25 cellular contexts compared by ENCODE assay signal in genomic region chr11:87022738-87023137, GRCh38.
"Had no signal": no experiment of that assay in that cellular context is flagged by ENCODE, and none has a peak within 500 bp of the region (broad histone marks: within the 10 kb centered on the region; RNA-seq: fewer than 3 reads in every experiment).

No MANE protein-coding gene starts in this region.

- H3K4me3 ChIP-seq: breast epithelium, SJSA1 had no signal

- H3K9me3 Mint-ChIP-seq: activated CD4-positive, alpha-beta T cell treated with anti-CD3 and anti-CD28 coated beads, Interleukin-2, amount 10 ng/mL, durations not matched to agents 24 days and 14 days; activated naive CD4-positive, alpha-beta T cell treated with anti-CD3 and anti-CD28 coated beads, Interleukin-2, amount 50 U/mL, for 24 hours had no signal

- DNase-seq: activated CD4-positive, alpha-beta T cell treated with anti-CD3 and anti-CD28 coated beads for 1 hour; activated CD4-positive, alpha-beta T cell treated with anti-CD3 and anti-CD28 coated beads, Interleukin-2, amount 10 ng/mL, durations not matched to agents 24 days and 14 days; activated CD4-positive, alpha-beta T cell treated with anti-CD3 and anti-CD28 coated beads, Interleukin-2, amount 50 U/mL, for 48 hours; activated effector memory CD4-positive, alpha-beta T cell treated with Interleukin-2 at 50 U/mL for 16 hours; activated naive CD4-positive, alpha-beta T cell; activated T-cell treated with anti-CD3 and anti-CD28 coated beads for 4 hours; aorta; caudate nucleus; KBM-7; NCI-H1048; NCI-H146; NCI-H187 treated with DMSO at 0.1 percent for 48 hours; NCI-H2171; NCI-H2227 treated with DMSO at 0.1 percent for 48 hours; NCI-H526; NCI-H774; NK-92 treated with Interleukin-12 subunit alpha and Interleukin-12 subunit beta, amount 100 ng/mL, for 24 hours; SHP77; SW 1271 had no signal

- H3K27ac ChIP-seq: SJSA1 had no signal

- H3K27ac Mint-ChIP-seq: activated CD4-positive, alpha-beta T cell treated with anti-CD3 and anti-CD28 coated beads, Interleukin-2, amount 10 ng/mL, durations not matched to agents 24 days and 14 days; activated naive CD4-positive, alpha-beta T cell treated with anti-CD3 and anti-CD28 coated beads, Interleukin-2, amount 50 U/mL, for 24 hours; WTC11 had no signal

- H3K9me3 ChIP-seq: breast epithelium, SJSA1 had no signal

- H3K36me3 ChIP-seq: breast epithelium, SJSA1 had no signal

- H3K4me3 Mint-ChIP-seq: activated CD4-positive, alpha-beta T cell treated with anti-CD3 and anti-CD28 coated beads, Interleukin-2, amount 10 ng/mL, durations not matched to agents 24 days and 14 days; activated naive CD4-positive, alpha-beta T cell treated with anti-CD3 and anti-CD28 coated beads, Interleukin-2, amount 50 U/mL, for 24 hours; WTC11 had no signal

- H3K4me1 ChIP-seq: breast epithelium had no signal

- H3K27me3 ChIP-seq: breast epithelium, SJSA1 had no signal

- ATAC-seq: SK-N-SH treated with all-trans-retinoic acid at 6 μM for 48 hours, WTC11 had no signal

- FAIRE-seq: RCC 7860 had no signal
